ENCODE assay signal across 14 cellular contexts in genomic region chr1:23214640-23215039, GRCh38. TPM values are rescaled to one million over a fixed set of nuclear protein-coding genes. Genes with fewer than 3 reads are reported as not detected.
DNase-seq lines count a peak whose midpoint lies in the region; ATAC-seq and TF ChIP-seq lines count a peak whose summit lies in the region.
"Had no signal": no experiment of that assay in that cellular context is flagged by ENCODE, and none has a peak within 500 bp of the region (broad histone marks: within the 10 kb centered on the region; RNA-seq: fewer than 3 reads in every experiment).

No MANE protein-coding gene starts in this region.

- WGBS in psoas muscle, 3 donors: 67 to 80% (median 75%) methylated on average over 4 of the region's 4 CpGs

- no peaks in the 10 kb centered on the region for H3K9me3 ChIP-seq in psoas muscle
- H3K9me3 ChIP-seq: BLaER1, SK-N-SH had no signal

- no peak overlapping the region for H3K27ac ChIP-seq in psoas muscle
- H3K27ac ChIP-seq: BLaER1, PC-9 had no signal

- intact Hi-C loops in psoas muscle (cut with DNase I): loop anchor here in 1 of 2 donors (5.0 kb wide), 1 partner anchor 58 kb away; no protein-coding TSS in a partner anchor

- H3K4me1 ChIP-seq in psoas muscle: no peaks in the 10 kb centered on the region

- in situ Hi-C loops in GM13977 (cut with MboI; ENCODE audit: low pct_unique_long_range_greater_than_20kb, low sequenced_read_pairs, unreplicated experiment): no loop called here

- no peak for TF ChIP-seq CTCF in fibroblast of mammary gland (conservative IDR thresholded peaks at IDR 0.05; ENCODE audit: control insufficient read depth, insufficient read depth, low read depth, low read length)
- no peak for TF ChIP-seq CTCF in psoas muscle (IDR thresholded peaks at IDR 0.05)
- TF ChIP-seq CTCF in GM13977 (IDR thresholded peaks at IDR 0.05; ENCODE audit: extremely low read depth, insufficient read depth, missing control alignments): no peak

- ATAC-seq in psoas muscle: peak in 3 of 4 donors; percentile 30 to 77 (median 43)

- DNase-seq in ELR (ENCODE audit: low read depth): peak; percentile 50
- DNase-seq in NCI-H226: peak; percentile 47
- DNase-seq in fibroblast of mammary gland (ENCODE audit: low read depth): peak; percentile 21
- DNase-seq in psoas muscle: no peak
- DNase-seq in cerebellar cortex (ENCODE audit: low spot score): no peak
- DNase-seq in islet precursor cell: no peak
- DNase-seq in GM13977 (ENCODE audit: low spot score): no peak
- DNase-seq: CD8-positive, alpha-beta memory T cell; H9; NCI-H2107; NCI-H446; PC-9; SK-N-SH had no signal

- no peaks in the 10 kb centered on the region for H3K36me3 ChIP-seq in psoas muscle (ENCODE audit: insufficient read depth in 1 of 2, low read depth in 1 of 2)
- H3K36me3 ChIP-seq: BLaER1 had no signal

- H3K4me3 ChIP-seq in fibroblast of mammary gland (ENCODE audit: control insufficient read depth, low read depth, low read length) (no peak overlapping the region), psoas muscle (no peak overlapping the region)
- H3K4me3 ChIP-seq: BLaER1, PC-9 had no signal

- H3K27me3 ChIP-seq in psoas muscle (ENCODE audit: insufficient read depth in 3 of 3, low read length in 2 of 3): peaks cover 2 to 65% (median 10%) of the 10 kb centered on the region in 3 donors

RNA-seq across cellular contexts. Expression of gene HTR1D, which starts 2.7 kb away (rescaled TPM):
- total RNA-seq in psoas muscle: not detected
- under 1 TPM in 2 of 3 donors, not detected in 1; 0.03 to 0.06 TPM for polyA plus RNA-seq in psoas muscle
- total RNA-seq: CD8-positive, alpha-beta memory T cell had no signal
- polyA plus RNA-seq: CD8-positive, alpha-beta memory T cell had no signal

RNA-seq across cellular contexts. Expression of gene LUZP1, which starts 46.0 kb away (rescaled TPM):
- total RNA-seq in psoas muscle: 10 to 100 TPM in 2 of 4 donors, 1 to 10 TPM in 2; 7.4 to 13.4 (median 10.2) TPM
- polyA plus RNA-seq in psoas muscle: 1 to 10 TPM; 1.5 to 6.6 (median 4.6) TPM

Comparison
In these comparisons a context has a peak if more than half of its experiments do, and no peak if none do; other contexts are left out.
1. DNase-seq: peak in ELR (single experiment), NCI-H226 (single experiment) and fibroblast of mammary gland (single experiment); none in psoas muscle (0 of 2), cerebellar cortex (single experiment), islet precursor cell (single experiment) and GM13977 (single experiment).